In the genomic region with DNA sequence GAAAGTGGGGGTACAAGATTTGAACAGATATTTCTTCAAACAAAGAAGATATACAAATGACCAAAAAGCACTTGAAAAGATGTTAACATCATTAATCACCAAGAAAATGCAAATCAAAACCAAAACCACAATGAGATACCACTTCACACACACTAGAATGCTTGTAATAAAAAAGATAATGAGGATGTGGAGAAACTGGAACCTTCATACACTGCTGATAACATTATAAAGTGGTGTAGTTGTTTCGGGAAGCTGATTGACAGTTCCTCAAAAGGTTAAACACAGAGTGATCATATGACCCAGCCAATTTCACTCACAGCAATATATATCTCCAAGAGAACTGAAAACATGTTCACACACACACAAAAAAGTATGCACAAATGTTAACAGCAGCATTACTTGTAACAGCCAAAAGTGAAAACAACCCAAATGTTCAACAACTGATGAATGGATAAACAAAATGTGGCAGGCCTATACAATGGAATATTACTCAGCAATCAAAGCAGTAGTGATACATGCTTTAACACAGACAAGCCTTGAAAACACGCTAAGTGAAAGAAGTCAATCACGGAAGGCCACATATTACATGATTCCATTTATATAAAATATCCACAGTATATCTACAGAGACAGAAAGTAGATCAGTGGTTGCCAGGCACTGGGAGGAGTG, we compare ENCODE assay signal across 1 cellular context.
TF ChIP-seq lines count a peak whose summit lies in the region.

No MANE protein-coding gene starts in this region.

TF ChIP-seq in GM12878, 131 proteins besides CTCF, POLR2A, EP300 and RAD21 (continues in another document):
- peak; percentile 51; the same call in 1 of the 3 replicates for TF ChIP-seq POU2F2 (IDR thresholded peaks at IDR 0.05; ENCODE audit: borderline replicate concordance, low read depth, low read length)
- TF ChIP-seq, protein P1, sequence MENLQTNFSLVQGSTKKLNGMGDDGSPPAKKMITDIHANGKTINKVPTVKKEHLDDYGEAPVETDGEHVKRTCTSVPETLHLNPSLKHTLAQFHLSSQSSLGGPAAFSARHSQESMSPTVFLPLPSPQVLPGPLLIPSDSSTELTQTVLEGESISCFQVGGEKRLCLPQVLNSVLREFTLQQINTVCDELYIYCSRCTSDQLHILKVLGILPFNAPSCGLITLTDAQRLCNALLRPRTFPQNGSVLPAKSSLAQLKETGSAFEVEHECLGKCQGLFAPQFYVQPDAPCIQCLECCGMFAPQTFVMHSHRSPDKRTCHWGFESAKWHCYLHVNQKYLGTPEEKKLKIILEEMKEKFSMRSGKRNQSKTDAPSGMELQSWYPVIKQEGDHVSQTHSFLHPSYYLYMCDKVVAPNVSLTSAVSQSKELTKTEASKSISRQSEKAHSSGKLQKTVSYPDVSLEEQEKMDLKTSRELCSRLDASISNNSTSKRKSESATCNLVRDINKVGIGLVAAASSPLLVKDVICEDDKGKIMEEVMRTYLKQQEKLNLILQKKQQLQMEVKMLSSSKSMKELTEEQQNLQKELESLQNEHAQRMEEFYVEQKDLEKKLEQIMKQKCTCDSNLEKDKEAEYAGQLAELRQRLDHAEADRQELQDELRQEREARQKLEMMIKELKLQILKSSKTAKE (IDR thresholded peaks at IDR 0.05; ENCODE audit: low read depth, poor library complexity, severe bottlenecking), result peak; percentile 54
- TF ChIP-seq IKZF2 (IDR thresholded peaks at IDR 0.05), result peak; percentile 85 to 88
- TF ChIP-seq PKNOX1 (IDR thresholded peaks at IDR 0.05), result peak; percentile 95
- TF ChIP-seq ATF7 (IDR thresholded peaks at IDR 0.05; ENCODE audit: low read depth), result peak; percentile 90
- no peak for TF ChIP-seq CHD1 (IDR thresholded peaks at IDR 0.05; ENCODE audit: low read depth, low read length)
- no peak for TF ChIP-seq POLR2AphosphoS5 (IDR thresholded peaks at IDR 0.05; ENCODE audit: low read length)
- TF ChIP-seq IKZF1 (conservative IDR thresholded peaks at IDR 0.05), result peak; percentile 60; the same call in 1 of the 2 replicates
- TF ChIP-seq RAD51 (IDR thresholded peaks at IDR 0.05), result peak; percentile 86
- TF ChIP-seq ZBTB4 (CRISPR knock-in tag; IDR thresholded peaks at IDR 0.05), result no peak
- TF ChIP-seq HDAC6 (IDR thresholded peaks at IDR 0.05; ENCODE audit: unreplicated experiment), result no peak
- TF ChIP-seq MTA2 (IDR thresholded peaks at IDR 0.05; ENCODE audit: low read depth), result peak; percentile 97
- no peak for TF ChIP-seq MEF2A (IDR thresholded peaks at IDR 0.05; ENCODE audit: insufficient read depth, low read depth, low read length)
- no peak for TF ChIP-seq KAT2A (conservative IDR thresholded peaks at IDR 0.05; ENCODE audit: control insufficient read depth, low read depth, low read length)
- no peak for TF ChIP-seq SMC3 (IDR thresholded peaks at IDR 0.05; ENCODE audit: borderline replicate concordance, low read length)
- TF ChIP-seq RELB (IDR thresholded peaks at IDR 0.05; ENCODE audit: low read depth), result peak; percentile 76
- TF ChIP-seq PML (IDR thresholded peaks at IDR 0.05; ENCODE audit: low read length), result no peak
- peak; percentile 42; the same call in 1 of the 2 replicates for TF ChIP-seq SPI1 (IDR thresholded peaks at IDR 0.05; ENCODE audit: borderline replicate concordance, insufficient read depth, low read depth, low read length)
- TF ChIP-seq BCL11A (IDR thresholded peaks at IDR 0.05; ENCODE audit: low read depth, low read length), result peak; percentile 32; the same call in 1 of the 2 replicates
- no peak for TF ChIP-seq POLR2AphosphoS2 (IDR thresholded peaks at IDR 0.05; ENCODE audit: low read depth, low read length)
- TF ChIP-seq RUNX3 (IDR thresholded peaks at IDR 0.05; ENCODE audit: low read length), result peak; percentile 82
- TF ChIP-seq CHD4 (IDR thresholded peaks at IDR 0.05), result no peak
- TF ChIP-seq ZBTB33 (IDR thresholded peaks at IDR 0.05), result no peak
- peak; percentile 38; the same call in 1 of the 2 replicates for TF ChIP-seq USF2 (IDR thresholded peaks at IDR 0.05; ENCODE audit: borderline replicate concordance, low read depth, low read length)
- TF ChIP-seq SMARCA5 (IDR thresholded peaks at IDR 0.05), result peak; percentile 85
- no peak for TF ChIP-seq USF1 (IDR thresholded peaks at IDR 0.05; ENCODE audit: borderline replicate concordance, extremely low read length, insufficient read depth, low read depth, low read length)
- no peak for TF ChIP-seq TCF7 (IDR thresholded peaks at IDR 0.05; ENCODE audit: borderline replicate concordance)
- no peak for TF ChIP-seq SIX5 (IDR thresholded peaks at IDR 0.05; ENCODE audit: low read depth, low read length, severe bottlenecking)
- TF ChIP-seq ZNF592 (IDR thresholded peaks at IDR 0.05), result no peak; the same call in 1 of the 2 replicates
- no peak for TF ChIP-seq KLF5 (IDR thresholded peaks at IDR 0.05; ENCODE audit: partially characterized antibody)
- TF ChIP-seq BHLHE40 (IDR thresholded peaks at IDR 0.05; ENCODE audit: borderline replicate concordance in 1 of 2, low read depth in 2 of 2, low read length in 1 of 2), result peak in 1 of 2 experiments; percentile 32; a peak in 1 of 4 replicates
- TF ChIP-seq BCLAF1 (IDR thresholded peaks at IDR 0.05), result no peak
- TF ChIP-seq ASH2L (IDR thresholded peaks at IDR 0.05; ENCODE audit: borderline replicate concordance, low read depth), result no peak
- no peak for TF ChIP-seq LARP7 (IDR thresholded peaks at IDR 0.05)
- no peak for TF ChIP-seq MYC (IDR thresholded peaks at IDR 0.05; ENCODE audit: insufficient read depth, insufficient read length, insufficient replicate concordance, low read length, severe bottlenecking)
- no peak for TF ChIP-seq SUPT20H (IDR thresholded peaks at IDR 0.05; ENCODE audit: borderline replicate concordance, control insufficient read depth, low read depth, low read length)
